In genomic region chr12:118098456-118098855, GRCh38 we compare ENCODE assay signal across 1 cellular context.
TF ChIP-seq lines count a peak whose summit lies in the region.

No MANE protein-coding gene starts in this region.

TF ChIP-seq in H1, 55 proteins besides CTCF, POLR2A, EP300 and RAD21:
- no peak for TF ChIP-seq SP4 (IDR thresholded peaks at IDR 0.05; ENCODE audit: low read length)
- TF ChIP-seq CBX8 (IDR thresholded peaks at IDR 0.05; ENCODE audit: borderline replicate concordance, low read depth, low read length) = no peak
- TF ChIP-seq BCL11A (IDR thresholded peaks at IDR 0.05; ENCODE audit: low read depth in 2 of 2, low read length in 2 of 2) = no peak
- no peak for TF ChIP-seq RXRA (IDR thresholded peaks at IDR 0.05; ENCODE audit: insufficient read depth, low read depth, low read length)
- TF ChIP-seq GABPA (IDR thresholded peaks at IDR 0.05; ENCODE audit: borderline replicate concordance, insufficient read depth, low read length) = no peak
- no peak for TF ChIP-seq YY1 (IDR thresholded peaks at IDR 0.05; ENCODE audit: low read depth, low read length)
- TF ChIP-seq KDM4A (IDR thresholded peaks at IDR 0.05; ENCODE audit: low read depth, low read length, severe bottlenecking) = no peak
- TF ChIP-seq BACH1 (IDR thresholded peaks at IDR 0.05; ENCODE audit: low read length) = no peak
- TF ChIP-seq USF2 (IDR thresholded peaks at IDR 0.05; ENCODE audit: low read length) = no peak
- no peak for TF ChIP-seq FOSL1 (IDR thresholded peaks at IDR 0.05; ENCODE audit: insufficient read depth, low read depth, low read length)
- TF ChIP-seq NRF1 (IDR thresholded peaks at IDR 0.05; ENCODE audit: low read depth, low read length) = no peak
- no peak for TF ChIP-seq KDM1A (IDR thresholded peaks at IDR 0.05; ENCODE audit: borderline replicate concordance, low read length)
- TF ChIP-seq SRF (IDR thresholded peaks at IDR 0.05; ENCODE audit: low read depth, low read length) = no peak
- no peak for TF ChIP-seq ASH2L (IDR thresholded peaks at IDR 0.05; ENCODE audit: low read length)
- TF ChIP-seq TEAD4 (IDR thresholded peaks at IDR 0.05; ENCODE audit: low read depth, low read length) = no peak
- no peak for TF ChIP-seq CHD7 (IDR thresholded peaks at IDR 0.05; ENCODE audit: insufficient replicate concordance, low read length)
- TF ChIP-seq JUN (IDR thresholded peaks at IDR 0.05; ENCODE audit: low read depth, low read length) = no peak
- TF ChIP-seq SP2 (IDR thresholded peaks at IDR 0.05; ENCODE audit: low read length) = no peak
TF ChIP-seq in H1: peak in this region for 0.
